In genomic region chr12:100995201-100995600, GRCh38 we compare ENCODE assay signal across 11 cellular contexts.
A peak's percentile ranks its signal among the peaks of the same experiment; 100 is the strongest.
DNase-seq lines count a peak whose midpoint lies in the region; ATAC-seq and TF ChIP-seq lines count a peak whose summit lies in the region.
"Had no signal": no experiment of that assay in that cellular context is flagged by ENCODE, and none has a peak within 500 bp of the region (broad histone marks: within the 10 kb centered on the region; RNA-seq: fewer than 3 reads in every experiment).

No MANE protein-coding gene starts in this region.

- H3K27me3 ChIP-seq in osteoblast (ENCODE audit: insufficient read depth, low read length): no peaks in the 10 kb centered on the region

- H3K4me3 ChIP-seq in osteoblast (ENCODE audit: insufficient read depth, low read length): no peak overlapping the region
- H3K4me3 ChIP-seq in OCI-LY7 (ENCODE audit: low read depth, low read length, poor library complexity, severe bottlenecking): no peak overlapping the region

- H3K36me3 ChIP-seq in osteoblast (ENCODE audit: insufficient read depth, low read length): no peaks in the 10 kb centered on the region
- H3K36me3 ChIP-seq in OCI-LY7 (ENCODE audit: insufficient read depth, low read length): no peaks in the 10 kb centered on the region

- H3K4me1 Mint-ChIP-seq in activated T-helper 17 cell treated with anti-CD3 and anti-CD28 coated beads, Interleukin-2, amount 50 U/mL, for 72 hours: no peaks in the 10 kb centered on the region

- H3K79me2 ChIP-seq in osteoblast (ENCODE audit: insufficient read depth, low read length) (no peaks in the 10 kb centered on the region), OCI-LY7 (ENCODE audit: insufficient read depth, low read depth, low read length) (no peaks in the 10 kb centered on the region)

- H3K4me3 Mint-ChIP-seq in activated T-helper 17 cell treated with anti-CD3 and anti-CD28 coated beads, Interleukin-2, amount 50 U/mL, for 72 hours: no peak overlapping the region

- H3K9me2 ChIP-seq in OCI-LY7 (ENCODE audit: insufficient read depth, low read length): no peaks in the 10 kb centered on the region

- TF ChIP-seq CTCF in osteoblast (IDR thresholded peaks at IDR 0.05; ENCODE audit: extremely low read depth, low read depth, low read length): no peak
- no peak for TF ChIP-seq CTCF in OCI-LY7 (conservative IDR thresholded peaks at IDR 0.05; ENCODE audit: low read length)

- CTCF ChIA-PET in OCI-LY7 (lab: Charles Lee; ENCODE audit: unreplicated experiment): no interaction called here

- DNase-seq in osteoblast (ENCODE audit: insufficient read length, low spot score, missing footprints): peak; percentile 78
- no peak for DNase-seq in SKM-1 (lab: John Stamatoyannopoulos, UW; ENCODE audit: unreplicated experiment)
- no peak for DNase-seq in sciatic nerve (ENCODE audit: low spot score)
- no peak for DNase-seq in OCI-LY7 (ENCODE audit: low spot score)
- DNase-seq in DMS153 treated with DMSO at 0.1 percent for 48 hours (lab: John Stamatoyannopoulos, UW; ENCODE audit: unreplicated experiment): no peak
- DNase-seq: activated gamma-delta T cell treated with Interleukin-2 at 50 U/mL for 16 hours; NCI-H187 treated with DMSO at 0.1 percent for 48 hours; stimulated activated CD4-positive, alpha-beta T cell treated with anti-CD3 and anti-CD28 coated beads, Interleukin-2, amount 100 ng/mL, for 48 hours had no signal

- peak; percentile 76 for ATAC-seq in GM19351 (IDR thresholded peaks at IDR 0.05; ENCODE audit: unreplicated experiment)
- ATAC-seq in HG03095 (IDR thresholded peaks at IDR 0.05; ENCODE audit: unreplicated experiment): peak; percentile 76
- ATAC-seq in activated T-helper 17 cell treated with anti-CD3 and anti-CD28 coated beads, Interleukin-2, amount 50 U/mL, for 72 hours (replicated peaks): peak; percentile 39
- ATAC-seq in sciatic nerve: no peak

- intact Hi-C loops in sciatic nerve (cut with DNase I) (no loop called here), OCI-LY7 (cut with micrococcal nuclease; ENCODE audit: unreplicated experiment) (no loop called here)

- no peaks in the 10 kb centered on the region for H3K9me3 ChIP-seq in osteoblast (ENCODE audit: low read depth, low read length)
- H3K9me3 ChIP-seq in OCI-LY7 (ENCODE audit: low read length): no peaks in the 10 kb centered on the region

- H3K4me1 ChIP-seq in osteoblast (ENCODE audit: insufficient read depth, low read length): no peaks in the 10 kb centered on the region
- H3K4me1 ChIP-seq in OCI-LY7 (ENCODE audit: insufficient read depth, low read length, poor library complexity, severe bottlenecking): no peaks in the 10 kb centered on the region

- POLR2A ChIA-PET in OCI-LY7 (lab: Charles Lee): interaction anchor here (0.7 kb wide), 1 partner anchor 69 kb away, joined by 3 read pairs; no protein-coding TSS in a partner anchor

- no peak overlapping the region for H3K27ac ChIP-seq in osteoblast (ENCODE audit: low read depth, low read length)
- H3K27ac ChIP-seq in OCI-LY7 (ENCODE audit: low read depth, low read length, poor library complexity, severe bottlenecking): no peak overlapping the region

- peaks cover 3% of the 10 kb centered on the region for H3K27me3 Mint-ChIP-seq in activated T-helper 17 cell treated with anti-CD3 and anti-CD28 coated beads, Interleukin-2, amount 50 U/mL, for 72 hours

- H2AFZ ChIP-seq in osteoblast (ENCODE audit: low read length) (no peak overlapping the region), OCI-LY7 (ENCODE audit: low read length) (no peak overlapping the region)

- peaks cover 13% of the 10 kb centered on the region for H3K9me3 Mint-ChIP-seq in activated T-helper 17 cell treated with anti-CD3 and anti-CD28 coated beads, Interleukin-2, amount 50 U/mL, for 72 hours

- no peak overlapping the region for H3K27ac Mint-ChIP-seq in activated T-helper 17 cell treated with anti-CD3 and anti-CD28 coated beads, Interleukin-2, amount 50 U/mL, for 72 hours

- H3K4me2 ChIP-seq in osteoblast (ENCODE audit: insufficient read depth, low read length) (no peak overlapping the region), OCI-LY7 (ENCODE audit: low read length) (no peak overlapping the region)

- no peaks in the 10 kb centered on the region for H3K36me3 Mint-ChIP-seq in activated T-helper 17 cell treated with anti-CD3 and anti-CD28 coated beads, Interleukin-2, amount 50 U/mL, for 72 hours (ENCODE audit: low read depth)

- no peaks in the 10 kb centered on the region for H4K20me1 ChIP-seq in osteoblast (ENCODE audit: insufficient read depth, low read length)
- no peaks in the 10 kb centered on the region for H4K20me1 ChIP-seq in OCI-LY7 (ENCODE audit: insufficient read depth, low read length)

- no TSS peak for BruUV-seq in OCI-LY7 (replicated peaks; lab: Mats Ljungman, UMichigan)
